1 cellular context compared by ENCODE assay signal in genomic region chr18:5029622-5030021, GRCh38.
A peak's percentile ranks its signal among the peaks of the same experiment; 100 is the strongest.
TF ChIP-seq lines count a peak whose summit lies in the region.

No MANE protein-coding gene starts in this region.

TF ChIP-seq in GM12878, 131 proteins besides CTCF, POLR2A, EP300 and RAD21 (continued from another document):
- peak; percentile 27; the same call in 1 of the 2 replicates for TF ChIP-seq RELB (IDR thresholded peaks at IDR 0.05; ENCODE audit: low read depth)
- TF ChIP-seq YBX1 (IDR thresholded peaks at IDR 0.05), result no peak
- TF ChIP-seq IKZF2 (IDR thresholded peaks at IDR 0.05), result peak; percentile 30 to 31; a peak in 2 of 4 replicates
- no peak for TF ChIP-seq ZNF384 (IDR thresholded peaks at IDR 0.05; ENCODE audit: borderline replicate concordance, low read depth, low read length)
- TF ChIP-seq POLR2AphosphoS2 (IDR thresholded peaks at IDR 0.05; ENCODE audit: low read depth, low read length), result no peak
- TF ChIP-seq MXI1 (IDR thresholded peaks at IDR 0.05; ENCODE audit: low read depth, low read length), result no peak
- TF ChIP-seq HSF1 (IDR thresholded peaks at IDR 0.05; ENCODE audit: low read depth, low read length), result no peak
- peak; percentile 45; the same call in 1 of the 2 replicates for TF ChIP-seq MTA2 (IDR thresholded peaks at IDR 0.05; ENCODE audit: low read depth)
- TF ChIP-seq MEF2B (IDR thresholded peaks at IDR 0.05; ENCODE audit: partially characterized antibody, poor library complexity, severe bottlenecking), result no peak
- TF ChIP-seq SUPT20H (IDR thresholded peaks at IDR 0.05; ENCODE audit: borderline replicate concordance, control insufficient read depth, low read depth, low read length), result no peak
- 0 out of 2 replicates have a peak, but pooled peaks have one; percentile 24 for TF ChIP-seq IKZF1 (conservative IDR thresholded peaks at IDR 0.05)
- no peak for TF ChIP-seq EED (IDR thresholded peaks at IDR 0.05; ENCODE audit: low read depth)
- no peak for TF ChIP-seq WRNIP1 (IDR thresholded peaks at IDR 0.05; ENCODE audit: borderline replicate concordance, low read depth, low read length)
